ENCODE assay signal across 17 cellular contexts in the genomic region with DNA sequence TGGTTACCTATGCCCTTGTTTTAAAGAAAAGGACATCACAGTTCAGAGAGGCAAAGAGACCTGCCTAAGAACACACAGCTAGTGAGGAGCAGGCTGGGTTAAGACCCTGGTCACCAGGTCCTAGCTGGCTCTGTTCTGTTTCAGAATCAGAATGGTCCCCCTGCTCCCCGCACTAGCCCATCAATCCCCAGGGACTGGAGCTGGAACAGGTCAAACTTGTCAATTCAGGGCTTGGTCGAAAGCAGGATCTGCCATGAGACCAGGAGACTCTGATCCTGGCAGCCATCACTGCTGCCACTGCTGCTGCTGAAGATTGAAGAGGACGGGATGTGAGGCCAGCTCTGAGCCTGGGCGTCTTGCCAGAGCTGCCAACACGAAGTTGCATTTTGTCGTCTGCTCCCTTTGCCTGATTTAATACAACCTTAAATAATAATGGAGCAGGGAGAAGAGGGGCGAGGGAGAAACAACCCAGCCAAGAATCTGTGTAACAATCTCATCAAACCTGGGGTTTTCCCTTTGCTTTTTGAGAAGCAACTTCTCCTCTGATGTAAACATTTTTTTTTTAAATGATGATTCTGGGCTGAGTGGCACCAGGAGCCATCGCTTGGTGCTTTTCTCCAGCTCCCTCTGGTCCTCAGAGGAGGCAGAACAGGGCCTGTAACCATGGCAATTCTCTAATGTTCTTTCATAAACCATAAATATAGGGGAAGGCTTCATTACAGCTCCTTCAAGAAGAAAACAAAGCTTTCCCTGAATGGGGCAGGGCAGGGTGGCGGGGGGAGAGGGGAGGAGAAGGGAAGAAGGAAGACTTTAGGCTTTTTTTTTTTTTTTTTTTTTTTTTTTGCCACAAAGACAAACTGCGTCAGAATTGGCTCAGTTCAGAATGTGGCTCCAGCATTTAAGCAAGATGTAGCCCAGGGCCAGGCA.
DNase-seq lines count a peak whose midpoint lies in the region; ATAC-seq and TF ChIP-seq lines count a peak whose summit lies in the region.
"Had no signal": no experiment of that assay in that cellular context is flagged by ENCODE, and none has a peak within 500 bp of the region (broad histone marks: within the 10 kb centered on the region; RNA-seq: fewer than 3 reads in every experiment).

No MANE protein-coding gene starts in this region.

- CTCF ChIA-PET in SK-N-SH (lab: Yijun Ruan, JAX) = interaction anchor here (0.8 to 1.6 kb wide), 3 partner anchors 16 to 79 kb away, joined by 3 to 5 read pairs (median 4); no protein-coding TSS in a partner anchor

- H4K20me1 ChIP-seq in SK-N-SH (ENCODE audit: insufficient read depth) = no peaks in the 10 kb centered on the region

- no peak overlapping the region for H2AFZ ChIP-seq in SK-N-SH (ENCODE audit: low read depth)

- peak; percentile 51 to 65 for ATAC-seq in right cardiac atrium
- ATAC-seq in lower lobe of right lung = no peak
- ATAC-seq: pancreas, T-helper 17 cell had no signal

- H3K9ac ChIP-seq in SK-N-SH = no peak overlapping the region

- no peaks in the 10 kb centered on the region for H3F3A ChIP-seq in SK-N-SH (replicated peaks; ENCODE audit: insufficient read depth)

- H3K9me2 ChIP-seq in SK-N-SH = no peaks in the 10 kb centered on the region

- TF ChIP-seq CTCF in SK-N-SH (IDR thresholded peaks at IDR 0.05) (no peak), lower lobe of right lung (IDR thresholded peaks at IDR 0.05) (no peak)

- TF ChIP-seq RAD21 in SK-N-SH (IDR thresholded peaks at IDR 0.05; ENCODE audit: low read length) = peak; percentile 1

- H3K4me3 ChIP-seq in MG63 (no peak overlapping the region), SK-N-SH (ENCODE audit: low read depth in 2 of 2, low read length in 1 of 2) (no peak overlapping the region), right cardiac atrium (ENCODE audit: low read length) (no peak overlapping the region), lower lobe of right lung (no peak overlapping the region)
- H3K4me3 ChIP-seq: pancreas, spleen, tibial nerve had no signal

- H3K9me3 ChIP-seq in MG63 = no peaks in the 10 kb centered on the region
- no peaks in the 10 kb centered on the region for H3K9me3 ChIP-seq in SK-N-SH
- H3K9me3 ChIP-seq in right cardiac atrium (ENCODE audit: control insufficient read depth, low read length) = no peaks in the 10 kb centered on the region
- no peaks in the 10 kb centered on the region for H3K9me3 ChIP-seq in lower lobe of right lung
- H3K9me3 ChIP-seq: pancreas, spleen, tibial nerve had no signal

- H3K4me2 ChIP-seq in SK-N-SH = no peak overlapping the region

- peaks cover 0 to 12% of the 10 kb centered on the region in 2 experiments; a peak in 1 of 4 replicates for H3K4me1 ChIP-seq in SK-N-SH (ENCODE audit: control insufficient read depth in 1 of 2, insufficient read depth in 2 of 2, low read depth in 1 of 2, low read length in 1 of 2)
- H3K4me1 ChIP-seq in right cardiac atrium (ENCODE audit: control insufficient read depth, insufficient read depth, low read length) = no peaks in the 10 kb centered on the region
- no peaks in the 10 kb centered on the region for H3K4me1 ChIP-seq in lower lobe of right lung
- H3K4me1 ChIP-seq: pancreas, spleen had no signal

- no peaks in the 10 kb centered on the region for H3K36me3 ChIP-seq in MG63
- no peaks in the 10 kb centered on the region for H3K36me3 ChIP-seq in SK-N-SH (replicated peaks in 1 of 2; ENCODE audit: control insufficient read depth in 1 of 2, insufficient read depth in 2 of 2, low read length in 1 of 2)
- H3K36me3 ChIP-seq in lower lobe of right lung = no peaks in the 10 kb centered on the region
- H3K36me3 ChIP-seq: pancreas, spleen, tibial nerve had no signal

- no peaks in the 10 kb centered on the region for H3K27me3 ChIP-seq in MG63
- no peaks in the 10 kb centered on the region for H3K27me3 ChIP-seq in SK-N-SH (ENCODE audit: insufficient read depth)
- H3K27me3 ChIP-seq in right cardiac atrium (ENCODE audit: control insufficient read depth, insufficient read depth) = no peaks in the 10 kb centered on the region
- H3K27me3 ChIP-seq in lower lobe of right lung (ENCODE audit: low read depth) = no peaks in the 10 kb centered on the region
- H3K27me3 ChIP-seq: pancreas, tibial nerve had no signal

- POLR2A ChIA-PET in SK-N-SH (lab: Yijun Ruan, JAX) = no interaction called here

- no peaks in the 10 kb centered on the region for H3K79me2 ChIP-seq in SK-N-SH (ENCODE audit: insufficient read depth)

- no peak for TF ChIP-seq EP300 in SK-N-SH (IDR thresholded peaks at IDR 0.05; ENCODE audit: borderline replicate concordance in 1 of 2, low read depth in 1 of 2, low read length in 1 of 2)

- DNase-seq in MG63 (peak; percentile 13), SK-N-SH (peak; percentile 63), right cardiac atrium (peak; percentile 22 to 74 (median 72)), substantia nigra (lab: John Stamatoyannopoulos, UW) (peak in 32 of 49 donors; percentile 3 to 48 (median 26)), lower lobe of right lung (no peak), NCI-H1048 (lab: John Stamatoyannopoulos, UW) (no peak), HCEC 1CT (no peak)
- DNase-seq: endodermal cell, GOT3, KBM-7, NCI-H1092, NCI-H2171 treated with DMSO at 0.1 percent for 48 hours, pancreas, SIG-M5, spleen, T-helper 17 cell had no signal

- WGBS in SK-N-SH (ENCODE audit: low lambda C conversion rate) = 21% methylated on average over 9 of the region's 10 CpGs
- WGBS in right cardiac atrium = 31% methylated on average over 10 of the region's 10 CpGs

- intact Hi-C loops in right cardiac atrium (cut with DNase I) (no loop called here), lower lobe of right lung (cut with DNase I) (no loop called here)

- H3K27ac ChIP-seq in SK-N-SH (ENCODE audit: low read depth in 2 of 2, low read length in 1 of 2) (peak overlapping the region in 1 of 2 experiments; percentile 64; a peak in 2 of 4 replicates), right cardiac atrium (ENCODE audit: low read length) (no peak overlapping the region), substantia nigra (ENCODE audit: low read depth, low read length, poor library complexity, severe bottlenecking) (no peak overlapping the region), lower lobe of right lung (no peak overlapping the region)
- H3K27ac ChIP-seq: pancreas, spleen, tibial nerve had no signal

TF ChIP-seq in SK-N-SH, 30 proteins besides CTCF, POLR2A, EP300 and RAD21:
- no peak for TF ChIP-seq MXI1 (IDR thresholded peaks at IDR 0.05; ENCODE audit: low read depth, low read length)
- TF ChIP-seq GABPA (IDR thresholded peaks at IDR 0.05; ENCODE audit: low read depth) = no peak
- TF ChIP-seq, protein P1, sequence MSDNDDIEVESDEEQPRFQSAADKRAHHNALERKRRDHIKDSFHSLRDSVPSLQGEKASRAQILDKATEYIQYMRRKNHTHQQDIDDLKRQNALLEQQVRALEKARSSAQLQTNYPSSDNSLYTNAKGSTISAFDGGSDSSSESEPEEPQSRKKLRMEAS (IDR thresholded peaks at IDR 0.05; ENCODE audit: low read depth) = no peak
- no peak for TF ChIP-seq FOXM1 (IDR thresholded peaks at IDR 0.05; ENCODE audit: low read depth)
- TF ChIP-seq RXRA (IDR thresholded peaks at IDR 0.05; ENCODE audit: borderline replicate concordance, low read depth) = no peak
- TF ChIP-seq GATA2 (CRISPR knock-in tag; IDR thresholded peaks at IDR 0.05) = no peak
- TF ChIP-seq NRF1 (IDR thresholded peaks at IDR 0.05; ENCODE audit: low read depth, low read length) = no peak
- no peak for TF ChIP-seq MEF2A (IDR thresholded peaks at IDR 0.05; ENCODE audit: borderline replicate concordance, low read depth)
- TF ChIP-seq, protein P2, sequence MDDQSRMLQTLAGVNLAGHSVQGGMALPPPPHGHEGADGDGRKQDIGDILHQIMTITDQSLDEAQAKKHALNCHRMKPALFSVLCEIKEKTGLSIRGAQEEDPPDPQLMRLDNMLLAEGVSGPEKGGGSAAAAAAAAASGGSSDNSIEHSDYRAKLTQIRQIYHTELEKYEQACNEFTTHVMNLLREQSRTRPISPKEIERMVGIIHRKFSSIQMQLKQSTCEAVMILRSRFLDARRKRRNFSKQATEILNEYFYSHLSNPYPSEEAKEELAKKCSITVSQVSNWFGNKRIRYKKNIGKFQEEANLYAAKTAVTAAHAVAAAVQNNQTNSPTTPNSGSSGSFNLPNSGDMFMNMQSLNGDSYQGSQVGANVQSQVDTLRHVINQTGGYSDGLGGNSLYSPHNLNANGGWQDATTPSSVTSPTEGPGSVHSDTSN (IDR thresholded peaks at IDR 0.05) = no peak
- TF ChIP-seq TEAD4 (IDR thresholded peaks at IDR 0.05; ENCODE audit: borderline replicate concordance, insufficient read depth) = no peak
- TF ChIP-seq NFIC (IDR thresholded peaks at IDR 0.05; ENCODE audit: borderline replicate concordance) = no peak
- no peak for TF ChIP-seq TCF12 (IDR thresholded peaks at IDR 0.05)

Comparison
In these comparisons a context has a peak if more than half of its experiments do, and no peak if none do; other contexts are left out.
1. DNase-seq: peak in MG63 (single experiment), SK-N-SH (single experiment), right cardiac atrium (3 of 3) and substantia nigra (32 of 49); none in lower lobe of right lung (single experiment), NCI-H1048 (single experiment) and HCEC 1CT (single experiment).
2. ATAC-seq: peak in right cardiac atrium (2 of 2); none in lower lobe of right lung (0 of 2).